In the genomic region with DNA sequence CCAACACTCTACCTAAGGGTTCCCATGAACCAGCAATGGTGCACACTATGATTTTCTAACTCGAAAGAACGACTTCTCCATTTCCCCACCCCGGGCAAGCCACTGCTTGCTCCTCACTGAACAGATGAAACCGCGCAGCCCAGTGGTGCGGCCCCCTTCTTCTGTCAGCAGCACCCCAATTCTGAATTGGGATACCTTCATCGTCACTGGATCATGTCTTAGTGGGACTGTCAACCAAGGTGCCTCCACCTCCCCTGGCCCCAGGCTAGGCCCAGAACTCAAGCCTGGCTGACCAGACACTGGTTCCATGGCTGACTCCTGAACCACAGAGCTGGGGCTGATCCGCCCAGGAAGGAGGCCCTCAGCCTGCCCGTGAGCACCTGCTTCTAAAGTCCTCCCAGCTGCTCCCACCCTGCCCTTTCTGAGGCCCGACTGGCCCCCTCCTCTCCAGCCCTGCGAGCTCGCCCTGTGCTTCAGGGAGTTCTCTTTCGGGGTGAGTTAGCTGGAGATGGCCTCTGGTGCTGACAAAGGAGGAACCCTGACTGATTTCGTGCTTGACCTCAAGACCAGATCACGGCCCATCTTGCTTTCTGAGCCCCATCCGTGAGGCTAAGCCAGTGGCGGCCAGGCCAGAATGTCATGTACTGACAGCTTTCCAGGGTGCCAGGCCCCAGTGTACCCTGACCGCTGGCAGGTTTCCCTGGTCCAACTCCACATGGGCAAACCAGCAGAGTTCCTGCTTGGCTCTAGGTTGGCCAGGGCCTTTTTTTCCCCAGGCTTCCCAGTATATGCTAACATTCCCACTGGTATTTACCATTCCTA, we compare ENCODE assay signal across 1 cellular context.
TF ChIP-seq lines count a peak whose summit lies in the region.

No MANE protein-coding gene starts in this region.

TF ChIP-seq in GM23338, 12 proteins besides CTCF, POLR2A, EP300 and RAD21 (continued from another document):
- TF ChIP-seq, protein P1, sequence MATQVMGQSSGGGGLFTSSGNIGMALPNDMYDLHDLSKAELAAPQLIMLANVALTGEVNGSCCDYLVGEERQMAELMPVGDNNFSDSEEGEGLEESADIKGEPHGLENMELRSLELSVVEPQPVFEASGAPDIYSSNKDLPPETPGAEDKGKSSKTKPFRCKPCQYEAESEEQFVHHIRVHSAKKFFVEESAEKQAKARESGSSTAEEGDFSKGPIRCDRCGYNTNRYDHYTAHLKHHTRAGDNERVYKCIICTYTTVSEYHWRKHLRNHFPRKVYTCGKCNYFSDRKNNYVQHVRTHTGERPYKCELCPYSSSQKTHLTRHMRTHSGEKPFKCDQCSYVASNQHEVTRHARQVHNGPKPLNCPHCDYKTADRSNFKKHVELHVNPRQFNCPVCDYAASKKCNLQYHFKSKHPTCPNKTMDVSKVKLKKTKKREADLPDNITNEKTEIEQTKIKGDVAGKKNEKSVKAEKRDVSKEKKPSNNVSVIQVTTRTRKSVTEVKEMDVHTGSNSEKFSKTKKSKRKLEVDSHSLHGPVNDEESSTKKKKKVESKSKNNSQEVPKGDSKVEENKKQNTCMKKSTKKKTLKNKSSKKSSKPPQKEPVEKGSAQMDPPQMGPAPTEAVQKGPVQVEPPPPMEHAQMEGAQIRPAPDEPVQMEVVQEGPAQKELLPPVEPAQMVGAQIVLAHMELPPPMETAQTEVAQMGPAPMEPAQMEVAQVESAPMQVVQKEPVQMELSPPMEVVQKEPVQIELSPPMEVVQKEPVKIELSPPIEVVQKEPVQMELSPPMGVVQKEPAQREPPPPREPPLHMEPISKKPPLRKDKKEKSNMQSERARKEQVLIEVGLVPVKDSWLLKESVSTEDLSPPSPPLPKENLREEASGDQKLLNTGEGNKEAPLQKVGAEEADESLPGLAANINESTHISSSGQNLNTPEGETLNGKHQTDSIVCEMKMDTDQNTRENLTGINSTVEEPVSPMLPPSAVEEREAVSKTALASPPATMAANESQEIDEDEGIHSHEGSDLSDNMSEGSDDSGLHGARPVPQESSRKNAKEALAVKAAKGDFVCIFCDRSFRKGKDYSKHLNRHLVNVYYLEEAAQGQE (IDR thresholded peaks at IDR 0.05; ENCODE audit: unreplicated experiment) = no peak
- no peak for TF ChIP-seq EZH2 (IDR thresholded peaks at IDR 0.05; ENCODE audit: low read depth, unreplicated experiment)
- TF ChIP-seq, protein P2, sequence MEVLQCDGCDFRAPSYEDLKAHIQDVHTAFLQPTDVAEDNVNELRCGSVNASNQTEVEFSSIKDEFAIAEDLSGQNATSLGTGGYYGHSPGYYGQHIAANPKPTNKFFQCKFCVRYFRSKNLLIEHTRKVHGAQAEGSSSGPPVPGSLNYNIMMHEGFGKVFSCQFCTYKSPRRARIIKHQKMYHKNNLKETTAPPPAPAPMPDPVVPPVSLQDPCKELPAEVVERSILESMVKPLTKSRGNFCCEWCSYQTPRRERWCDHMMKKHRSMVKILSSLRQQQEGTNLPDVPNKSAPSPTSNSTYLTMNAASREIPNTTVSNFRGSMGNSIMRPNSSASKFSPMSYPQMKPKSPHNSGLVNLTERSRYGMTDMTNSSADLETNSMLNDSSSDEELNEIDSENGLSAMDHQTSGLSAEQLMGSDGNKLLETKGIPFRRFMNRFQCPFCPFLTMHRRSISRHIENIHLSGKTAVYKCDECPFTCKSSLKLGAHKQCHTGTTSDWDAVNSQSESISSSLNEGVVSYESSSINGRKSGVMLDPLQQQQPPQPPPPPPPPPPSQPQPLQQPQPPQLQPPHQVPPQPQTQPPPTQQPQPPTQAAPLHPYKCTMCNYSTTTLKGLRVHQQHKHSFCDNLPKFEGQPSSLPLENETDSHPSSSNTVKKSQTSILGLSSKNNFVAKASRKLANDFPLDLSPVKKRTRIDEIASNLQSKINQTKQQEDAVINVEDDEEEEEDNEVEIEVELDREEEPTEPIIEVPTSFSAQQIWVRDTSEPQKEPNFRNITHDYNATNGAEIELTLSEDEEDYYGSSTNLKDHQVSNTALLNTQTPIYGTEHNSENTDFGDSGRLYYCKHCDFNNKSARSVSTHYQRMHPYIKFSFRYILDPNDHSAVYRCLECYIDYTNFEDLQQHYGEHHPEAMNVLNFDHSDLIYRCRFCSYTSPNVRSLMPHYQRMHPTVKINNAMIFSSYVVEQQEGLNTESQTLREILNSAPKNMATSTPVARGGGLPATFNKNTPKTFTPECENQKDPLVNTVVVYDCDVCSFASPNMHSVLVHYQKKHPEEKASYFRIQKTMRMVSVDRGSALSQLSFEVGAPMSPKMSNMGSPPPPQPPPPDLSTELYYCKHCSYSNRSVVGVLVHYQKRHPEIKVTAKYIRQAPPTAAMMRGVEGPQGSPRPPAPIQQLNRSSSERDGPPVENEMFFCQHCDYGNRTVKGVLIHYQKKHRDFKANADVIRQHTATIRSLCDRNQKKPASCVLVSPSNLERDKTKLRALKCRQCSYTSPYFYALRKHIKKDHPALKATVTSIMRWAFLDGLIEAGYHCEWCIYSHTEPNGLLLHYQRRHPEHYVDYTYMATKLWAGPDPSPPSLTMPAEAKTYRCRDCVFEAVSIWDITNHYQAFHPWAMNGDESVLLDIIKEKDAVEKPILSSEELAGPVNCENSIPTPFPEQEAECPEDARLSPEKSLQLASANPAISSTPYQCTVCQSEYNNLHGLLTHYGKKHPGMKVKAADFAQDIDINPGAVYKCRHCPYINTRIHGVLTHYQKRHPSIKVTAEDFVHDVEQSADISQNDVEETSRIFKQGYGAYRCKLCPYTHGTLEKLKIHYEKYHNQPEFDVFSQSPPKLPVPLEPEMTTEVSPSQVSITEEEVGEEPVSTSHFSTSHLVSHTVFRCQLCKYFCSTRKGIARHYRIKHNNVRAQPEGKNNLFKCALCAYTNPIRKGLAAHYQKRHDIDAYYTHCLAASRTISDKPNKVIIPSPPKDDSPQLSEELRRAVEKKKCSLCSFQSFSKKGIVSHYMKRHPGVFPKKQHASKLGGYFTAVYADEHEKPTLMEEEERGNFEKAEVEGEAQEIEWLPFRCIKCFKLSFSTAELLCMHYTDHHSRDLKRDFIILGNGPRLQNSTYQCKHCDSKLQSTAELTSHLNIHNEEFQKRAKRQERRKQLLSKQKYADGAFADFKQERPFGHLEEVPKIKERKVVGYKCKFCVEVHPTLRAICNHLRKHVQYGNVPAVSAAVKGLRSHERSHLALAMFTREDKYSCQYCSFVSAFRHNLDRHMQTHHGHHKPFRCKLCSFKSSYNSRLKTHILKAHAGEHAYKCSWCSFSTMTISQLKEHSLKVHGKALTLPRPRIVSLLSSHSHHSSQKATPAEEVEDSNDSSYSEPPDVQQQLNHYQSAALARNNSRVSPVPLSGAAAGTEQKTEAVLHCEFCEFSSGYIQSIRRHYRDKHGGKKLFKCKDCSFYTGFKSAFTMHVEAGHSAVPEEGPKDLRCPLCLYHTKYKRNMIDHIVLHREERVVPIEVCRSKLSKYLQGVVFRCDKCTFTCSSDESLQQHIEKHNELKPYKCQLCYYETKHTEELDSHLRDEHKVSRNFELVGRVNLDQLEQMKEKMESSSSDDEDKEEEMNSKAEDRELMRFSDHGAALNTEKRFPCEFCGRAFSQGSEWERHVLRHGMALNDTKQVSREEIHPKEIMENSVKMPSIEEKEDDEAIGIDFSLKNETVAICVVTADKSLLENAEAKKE (CRISPR knock-in tag; IDR thresholded peaks at IDR 0.05) = no peak
- TF ChIP-seq CREB1 (CRISPR knock-in tag; IDR thresholded peaks at IDR 0.05; ENCODE audit: low read depth) = no peak
